11 cellular contexts compared by ENCODE assay signal in the genomic region with DNA sequence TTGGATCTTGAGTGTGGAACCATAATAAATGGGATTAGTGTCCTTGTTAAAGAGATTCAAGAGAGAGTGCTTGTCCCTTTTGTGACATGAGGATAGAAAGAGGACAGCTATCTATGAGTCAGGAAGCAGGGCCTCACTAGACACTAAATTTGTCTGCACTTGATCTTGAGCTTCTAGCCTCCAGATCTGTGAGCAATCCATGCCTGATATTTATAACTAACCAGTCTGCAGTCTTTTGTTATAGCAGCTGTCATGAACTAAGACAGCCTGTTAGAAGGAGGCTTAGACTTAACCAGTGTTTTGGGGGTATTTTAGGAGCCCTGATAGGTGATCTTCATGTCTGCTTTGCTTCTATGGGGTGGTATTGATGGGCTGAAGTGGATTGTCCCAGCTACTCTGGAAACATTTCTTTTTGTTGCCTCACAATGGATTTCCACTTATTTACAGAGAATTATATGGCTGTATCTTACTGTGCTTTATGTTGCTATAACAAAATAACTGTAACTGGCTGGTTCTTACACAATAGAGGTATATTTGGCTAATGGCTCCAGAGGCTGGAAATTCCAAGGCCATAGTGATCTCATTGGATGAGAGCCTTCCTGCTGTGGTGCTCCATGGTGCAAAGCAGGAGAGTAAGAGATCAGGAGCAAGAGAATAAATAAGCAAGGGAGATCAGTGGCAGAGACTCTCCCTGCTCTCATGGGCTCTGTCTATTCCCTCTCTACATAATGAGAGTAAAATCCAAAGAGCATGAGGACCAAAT. TPM values are rescaled to one million over a fixed set of nuclear protein-coding genes. Genes with fewer than 3 reads are reported as not detected.
DNase-seq lines count a peak whose midpoint lies in the region; ATAC-seq and TF ChIP-seq lines count a peak whose summit lies in the region.
"Had no signal": no experiment of that assay in that cellular context is flagged by ENCODE, and none has a peak within 500 bp of the region (broad histone marks: within the 10 kb centered on the region; RNA-seq: fewer than 3 reads in every experiment).

No MANE protein-coding gene starts in this region.

- H3K4me1 ChIP-seq in Peyer's patch (peaks cover 0 to 27% (median 4%) of the 10 kb centered on the region in 4 donors), mesendoderm (ENCODE audit: control insufficient read depth, low read depth, low read length) (peaks cover 4% of the 10 kb centered on the region), testis (peaks cover 28% of the 10 kb centered on the region)

- no peak overlapping the region for H2AK5ac ChIP-seq in mesendoderm (ENCODE audit: low read length)

- no peaks in the 10 kb centered on the region for H3K79me1 ChIP-seq in mesendoderm (ENCODE audit: low read length)

- no peak overlapping the region for H3K56ac ChIP-seq in mesendoderm (ENCODE audit: low read length)

- H3K9me3 ChIP-seq in Peyer's patch (no peaks in the 10 kb centered on the region), testis (no peaks in the 10 kb centered on the region)

- H4K5ac ChIP-seq in mesendoderm (ENCODE audit: low read length) = no peak overlapping the region

- no peak overlapping the region for H4K8ac ChIP-seq in mesendoderm (ENCODE audit: low read depth, low read length)

- DNase-seq in Peyer's patch (no peak), epithelial cell of prostate (ENCODE audit: low read depth, low spot score) (no peak), mesendoderm (no peak), testis (no peak), NCI-H524 treated with DMSO at 0.1 percent for 48 hours (lab: John Stamatoyannopoulos, UW) (no peak), GF-D8 (lab: John Stamatoyannopoulos, UW) (no peak), CD1c-positive myeloid dendritic cell (ENCODE audit: extremely low spot score) (no peak)
- DNase-seq: activated naive CD4-positive, alpha-beta T cell treated with anti-CD3 and anti-CD28 coated beads, Interleukin-2, amount 10 ng/mL, durations not matched to agents 7 days and 5 days; MV-4-11 had no signal

- no peak overlapping the region for H2BK5ac ChIP-seq in mesendoderm (ENCODE audit: low read length)

- peak overlapping the region; percentile 81 for H3K18ac ChIP-seq in mesendoderm (ENCODE audit: low read length)

- TF ChIP-seq POLR2A in Peyer's patch (IDR thresholded peaks at IDR 0.05) = peak; percentile 24 to 51
- no peak for TF ChIP-seq POLR2A in testis (IDR thresholded peaks at IDR 0.05)
- no peak for TF ChIP-seq POLR2A in GM18505 (IDR thresholded peaks at IDR 0.05; ENCODE audit: borderline replicate concordance, extremely low read depth, insufficient read depth, insufficient read length)

- H3K27me3 ChIP-seq in Peyer's patch (no peaks in the 10 kb centered on the region), mesendoderm (ENCODE audit: insufficient read depth, low read length, poor library complexity) (no peaks in the 10 kb centered on the region), testis (no peaks in the 10 kb centered on the region)

- H3K36me3 ChIP-seq in Peyer's patch (no peaks in the 10 kb centered on the region), mesendoderm (ENCODE audit: control insufficient read depth, insufficient read depth, low read length) (no peaks in the 10 kb centered on the region), testis (ENCODE audit: low read depth, missing control alignments) (no peaks in the 10 kb centered on the region)

- TF ChIP-seq CTCF in Peyer's patch (IDR thresholded peaks at IDR 0.05) (no peak), testis (IDR thresholded peaks at IDR 0.05) (no peak)

- ATAC-seq in GM18505 (IDR thresholded peaks at IDR 0.05; ENCODE audit: unreplicated experiment) = no peak
- ATAC-seq: stimulated activated memory B cell treated with anti-CD40 and anti-IgM and Interleukin-4, amounts not matched to agents 10 μg/mL and 1 μg/mL and 100 μg/mL, for 72 hours had no signal

- H3K4me2 ChIP-seq in mesendoderm (ENCODE audit: low read length) = no peak overlapping the region

- intact Hi-C loops in testis (cut with DNase I; ENCODE audit: low total_unique reads) = no loop called here

- H3K23ac ChIP-seq in mesendoderm (ENCODE audit: low read length) = no peak overlapping the region

- no peak overlapping the region for H3K4ac ChIP-seq in mesendoderm (ENCODE audit: low read depth, low read length)

- H3K79me2 ChIP-seq in mesendoderm (ENCODE audit: control insufficient read depth, insufficient read depth, low read length) = no peaks in the 10 kb centered on the region

- peak overlapping the region; percentile 28 to 89 (median 76) for H3K27ac ChIP-seq in Peyer's patch
- peak overlapping the region; percentile 66 for H3K27ac ChIP-seq in epithelial cell of prostate
- H3K27ac ChIP-seq in mesendoderm (ENCODE audit: low read depth, low read length) = no peak overlapping the region
- peak overlapping the region; percentile 90 to 93 for H3K27ac ChIP-seq in testis

- no peak overlapping the region for H3K9ac ChIP-seq in mesendoderm (ENCODE audit: low read length)

- no peak overlapping the region for H2BK15ac ChIP-seq in mesendoderm (replicated peaks; ENCODE audit: low read depth)

- H3K4me3 ChIP-seq in Peyer's patch = peak overlapping the region in 2 of 4 donors; percentile 13 to 31
- H3K4me3 ChIP-seq in mesendoderm (ENCODE audit: low read length) = no peak overlapping the region
- H3K4me3 ChIP-seq in testis = no peak overlapping the region

- H2BK120ac ChIP-seq in mesendoderm (ENCODE audit: low read depth, low read length) = peak overlapping the region; percentile 95

RNA-seq across cellular contexts. Expression of gene AKR1C3, which starts 23.4 kb away (rescaled TPM):
- 100 to 1,000 TPM; 182 to 860 (median 419) TPM for total RNA-seq in Peyer's patch
- polyA plus RNA-seq in mesendoderm (2013, experiment 1 of 2) = 3.5 TPM
- 3.6 TPM for polyA plus RNA-seq in mesendoderm (2013, experiment 2 of 2)
- 10 to 100 TPM; 15.2 to 15.6 TPM for total RNA-seq in testis
- polyA plus RNA-seq in testis (ENCODE audit: insufficient read depth, low read depth, low replicate concordance) = 21.2 TPM

Comparison
In these comparisons a context has a peak if more than half of its experiments do, and no peak if none do; other contexts are left out.
1. POLR2A ChIP-seq: peak in Peyer's patch (2 of 2); none in testis (single experiment) and GM18505 (single experiment).
2. RNA of gene AKR1C3, which starts 23.4 kb away (total RNA-seq): 182 to 860 TPM in Peyer's patch; 15.2 to 15.6 TPM in testis; every median in the first group is over 10 times any median in the second.